ENCODE assay signal across 2 cellular contexts in the genomic region with DNA sequence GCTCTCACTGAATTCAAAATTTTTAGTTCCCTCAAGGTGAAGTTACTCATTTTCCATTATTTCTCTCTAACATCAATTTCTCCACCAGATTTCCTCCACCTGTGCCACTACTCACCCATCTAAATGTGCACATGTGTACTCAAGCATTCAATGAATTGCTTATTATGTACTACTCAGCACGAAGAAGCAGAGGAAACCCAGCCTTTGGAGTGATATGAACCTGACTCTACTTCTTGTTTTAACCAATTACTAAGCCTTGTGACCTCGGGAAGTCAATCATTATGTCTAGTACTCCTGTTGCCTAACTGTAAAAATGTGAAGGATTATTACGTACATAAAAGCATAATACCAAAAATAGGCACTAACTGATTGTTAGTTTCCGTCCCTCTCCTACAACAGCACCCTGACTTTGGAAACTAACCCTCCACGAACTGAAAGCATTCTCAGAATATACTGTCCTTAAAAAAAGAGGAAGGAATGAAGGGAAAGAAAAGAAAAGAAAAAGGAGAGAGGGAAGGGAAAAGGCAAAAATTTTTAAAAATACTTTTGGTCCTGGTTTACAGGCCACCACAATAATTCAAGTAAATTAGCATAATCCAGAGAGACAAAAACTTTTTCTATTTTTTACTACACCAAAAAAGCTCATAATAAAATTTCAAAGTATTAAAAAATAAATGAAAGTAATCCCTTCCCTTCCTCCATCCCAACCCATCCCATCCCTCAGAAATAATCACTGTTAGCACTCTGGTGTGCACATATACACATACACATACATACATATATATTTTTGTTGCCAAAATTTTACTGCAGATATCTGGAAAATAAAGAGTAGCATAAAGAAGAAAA.
TF ChIP-seq lines count a peak whose summit lies in the region.

No MANE protein-coding gene starts in this region.

TF ChIP-seq in GM12891, 5 proteins besides CTCF, POLR2A, EP300 and RAD21 (continued from another document):
- TF ChIP-seq POU2F2 (IDR thresholded peaks at IDR 0.05; ENCODE audit: low read depth, low read length): no peak
- TF ChIP-seq POLR2AphosphoS5 (IDR thresholded peaks at IDR 0.05; ENCODE audit: low read depth, low read length): no peak

TF ChIP-seq in GM12878, 131 proteins besides CTCF, POLR2A, EP300 and RAD21 (continued from another document and continues in another):
- TF ChIP-seq HDGF (IDR thresholded peaks at IDR 0.05) (no peak), BACH1 (IDR thresholded peaks at IDR 0.05; ENCODE audit: borderline replicate concordance) (no peak; the same call in 1 of the 2 replicates), TCF3 (IDR thresholded peaks at IDR 0.05; ENCODE audit: borderline replicate concordance, insufficient read depth, low read depth, low read length) (no peak), CREB1 (IDR thresholded peaks at IDR 0.05; ENCODE audit: low read depth) (peak; percentile 32; the same call in 1 of the 2 replicates), SUZ12 (IDR thresholded peaks at IDR 0.05; ENCODE audit: unreplicated experiment) (no peak), NFIC (IDR thresholded peaks at IDR 0.05; ENCODE audit: low read depth, low read length) (peak; percentile 71), GATAD2B (conservative IDR thresholded peaks at IDR 0.05; ENCODE audit: low read depth) (no peak), SMAD5 (IDR thresholded peaks at IDR 0.05; ENCODE audit: low read depth) (no peak), FOXK2 (IDR thresholded peaks at IDR 0.05) (no peak), ZNF24 (IDR thresholded peaks at IDR 0.05) (peak; percentile 77), CHD2 (IDR thresholded peaks at IDR 0.05; ENCODE audit: borderline replicate concordance, low read depth, low read length) (no peak), STAT1 (conservative IDR thresholded peaks at IDR 0.05) (no peak), BRCA1 (IDR thresholded peaks at IDR 0.05; ENCODE audit: low read depth, low read length) (no peak), SIX5 (IDR thresholded peaks at IDR 0.05; ENCODE audit: low read depth, low read length, severe bottlenecking) (no peak), BMI1 (IDR thresholded peaks at IDR 0.05; ENCODE audit: borderline replicate concordance) (no peak), NRF1 (conservative IDR thresholded peaks at IDR 0.05; ENCODE audit: low read depth, low read length) (no peak), RCOR1 (conservative IDR thresholded peaks at IDR 0.05; ENCODE audit: low read depth, low read length) (no peak), CBX5 (IDR thresholded peaks at IDR 0.05; ENCODE audit: low read depth) (no peak), TARDBP (IDR thresholded peaks at IDR 0.05; ENCODE audit: borderline replicate concordance) (no peak), JUND (IDR thresholded peaks at IDR 0.05; ENCODE audit: low read depth, low read length) (no peak)
- TF ChIP-seq, protein P1, sequence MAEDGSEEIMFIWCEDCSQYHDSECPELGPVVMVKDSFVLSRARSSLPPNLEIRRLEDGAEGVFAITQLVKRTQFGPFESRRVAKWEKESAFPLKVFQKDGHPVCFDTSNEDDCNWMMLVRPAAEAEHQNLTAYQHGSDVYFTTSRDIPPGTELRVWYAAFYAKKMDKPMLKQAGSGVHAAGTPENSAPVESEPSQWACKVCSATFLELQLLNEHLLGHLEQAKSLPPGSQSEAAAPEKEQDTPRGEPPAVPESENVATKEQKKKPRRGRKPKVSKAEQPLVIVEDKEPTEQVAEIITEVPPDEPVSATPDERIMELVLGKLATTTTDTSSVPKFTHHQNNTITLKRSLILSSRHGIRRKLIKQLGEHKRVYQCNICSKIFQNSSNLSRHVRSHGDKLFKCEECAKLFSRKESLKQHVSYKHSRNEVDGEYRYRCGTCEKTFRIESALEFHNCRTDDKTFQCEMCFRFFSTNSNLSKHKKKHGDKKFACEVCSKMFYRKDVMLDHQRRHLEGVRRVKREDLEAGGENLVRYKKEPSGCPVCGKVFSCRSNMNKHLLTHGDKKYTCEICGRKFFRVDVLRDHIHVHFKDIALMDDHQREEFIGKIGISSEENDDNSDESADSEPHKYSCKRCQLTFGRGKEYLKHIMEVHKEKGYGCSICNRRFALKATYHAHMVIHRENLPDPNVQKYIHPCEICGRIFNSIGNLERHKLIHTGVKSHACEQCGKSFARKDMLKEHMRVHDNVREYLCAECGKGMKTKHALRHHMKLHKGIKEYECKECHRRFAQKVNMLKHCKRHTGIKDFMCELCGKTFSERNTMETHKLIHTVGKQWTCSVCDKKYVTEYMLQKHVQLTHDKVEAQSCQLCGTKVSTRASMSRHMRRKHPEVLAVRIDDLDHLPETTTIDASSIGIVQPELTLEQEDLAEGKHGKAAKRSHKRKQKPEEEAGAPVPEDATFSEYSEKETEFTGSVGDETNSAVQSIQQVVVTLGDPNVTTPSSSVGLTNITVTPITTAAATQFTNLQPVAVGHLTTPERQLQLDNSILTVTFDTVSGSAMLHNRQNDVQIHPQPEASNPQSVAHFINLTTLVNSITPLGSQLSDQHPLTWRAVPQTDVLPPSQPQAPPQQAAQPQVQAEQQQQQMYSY (CRISPR knock-in tag; IDR thresholded peaks at IDR 0.05): no peak
- TF ChIP-seq, protein P2, sequence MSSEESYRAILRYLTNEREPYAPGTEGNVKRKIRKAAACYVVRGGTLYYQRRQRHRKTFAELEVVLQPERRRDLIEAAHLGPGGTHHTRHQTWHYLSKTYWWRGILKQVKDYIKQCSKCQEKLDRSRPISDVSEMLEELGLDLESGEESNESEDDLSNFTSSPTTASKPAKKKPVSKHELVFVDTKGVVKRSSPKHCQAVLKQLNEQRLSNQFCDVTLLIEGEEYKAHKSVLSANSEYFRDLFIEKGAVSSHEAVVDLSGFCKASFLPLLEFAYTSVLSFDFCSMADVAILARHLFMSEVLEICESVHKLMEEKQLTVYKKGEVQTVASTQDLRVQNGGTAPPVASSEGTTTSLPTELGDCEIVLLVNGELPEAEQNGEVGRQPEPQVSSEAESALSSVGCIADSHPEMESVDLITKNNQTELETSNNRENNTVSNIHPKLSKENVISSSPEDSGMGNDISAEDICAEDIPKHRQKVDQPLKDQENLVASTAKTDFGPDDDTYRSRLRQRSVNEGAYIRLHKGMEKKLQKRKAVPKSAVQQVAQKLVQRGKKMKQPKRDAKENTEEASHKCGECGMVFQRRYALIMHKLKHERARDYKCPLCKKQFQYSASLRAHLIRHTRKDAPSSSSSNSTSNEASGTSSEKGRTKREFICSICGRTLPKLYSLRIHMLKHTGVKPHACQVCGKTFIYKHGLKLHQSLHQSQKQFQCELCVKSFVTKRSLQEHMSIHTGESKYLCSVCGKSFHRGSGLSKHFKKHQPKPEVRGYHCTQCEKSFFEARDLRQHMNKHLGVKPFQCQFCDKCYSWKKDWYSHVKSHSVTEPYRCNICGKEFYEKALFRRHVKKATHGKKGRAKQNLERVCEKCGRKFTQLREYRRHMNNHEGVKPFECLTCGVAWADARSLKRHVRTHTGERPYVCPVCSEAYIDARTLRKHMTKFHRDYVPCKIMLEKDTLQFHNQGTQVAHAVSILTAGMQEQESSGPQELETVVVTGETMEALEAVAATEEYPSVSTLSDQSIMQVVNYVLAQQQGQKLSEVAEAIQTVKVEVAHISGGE (CRISPR knock-in tag; IDR thresholded peaks at IDR 0.05): no peak
- TF ChIP-seq, protein P3, sequence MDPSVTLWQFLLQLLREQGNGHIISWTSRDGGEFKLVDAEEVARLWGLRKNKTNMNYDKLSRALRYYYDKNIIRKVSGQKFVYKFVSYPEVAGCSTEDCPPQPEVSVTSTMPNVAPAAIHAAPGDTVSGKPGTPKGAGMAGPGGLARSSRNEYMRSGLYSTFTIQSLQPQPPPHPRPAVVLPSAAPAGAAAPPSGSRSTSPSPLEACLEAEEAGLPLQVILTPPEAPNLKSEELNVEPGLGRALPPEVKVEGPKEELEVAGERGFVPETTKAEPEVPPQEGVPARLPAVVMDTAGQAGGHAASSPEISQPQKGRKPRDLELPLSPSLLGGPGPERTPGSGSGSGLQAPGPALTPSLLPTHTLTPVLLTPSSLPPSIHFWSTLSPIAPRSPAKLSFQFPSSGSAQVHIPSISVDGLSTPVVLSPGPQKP (IDR thresholded peaks at IDR 0.05; ENCODE audit: low read depth, low read length): no peak
- TF ChIP-seq, protein P4, sequence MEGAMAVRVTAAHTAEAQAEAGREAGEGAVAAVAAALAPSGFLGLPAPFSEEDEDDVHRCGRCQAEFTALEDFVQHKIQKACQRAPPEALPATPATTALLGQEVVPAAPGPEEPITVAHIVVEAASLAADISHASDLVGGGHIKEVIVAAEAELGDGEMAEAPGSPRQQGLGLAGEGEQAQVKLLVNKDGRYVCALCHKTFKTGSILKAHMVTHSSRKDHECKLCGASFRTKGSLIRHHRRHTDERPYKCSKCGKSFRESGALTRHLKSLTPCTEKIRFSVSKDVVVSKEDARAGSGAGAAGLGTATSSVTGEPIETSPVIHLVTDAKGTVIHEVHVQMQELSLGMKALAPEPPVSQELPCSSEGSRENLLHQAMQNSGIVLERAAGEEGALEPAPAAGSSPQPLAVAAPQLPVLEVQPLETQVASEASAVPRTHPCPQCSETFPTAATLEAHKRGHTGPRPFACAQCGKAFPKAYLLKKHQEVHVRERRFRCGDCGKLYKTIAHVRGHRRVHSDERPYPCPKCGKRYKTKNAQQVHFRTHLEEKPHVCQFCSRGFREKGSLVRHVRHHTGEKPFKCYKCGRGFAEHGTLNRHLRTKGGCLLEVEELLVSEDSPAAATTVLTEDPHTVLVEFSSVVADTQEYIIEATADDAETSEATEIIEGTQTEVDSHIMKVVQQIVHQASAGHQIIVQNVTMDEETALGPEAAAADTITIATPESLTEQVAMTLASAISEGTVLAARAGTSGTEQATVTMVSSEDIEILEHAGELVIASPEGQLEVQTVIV (IDR thresholded peaks at IDR 0.05; ENCODE audit: borderline replicate concordance, partially characterized antibody): no peak
- TF ChIP-seq, protein P5, sequence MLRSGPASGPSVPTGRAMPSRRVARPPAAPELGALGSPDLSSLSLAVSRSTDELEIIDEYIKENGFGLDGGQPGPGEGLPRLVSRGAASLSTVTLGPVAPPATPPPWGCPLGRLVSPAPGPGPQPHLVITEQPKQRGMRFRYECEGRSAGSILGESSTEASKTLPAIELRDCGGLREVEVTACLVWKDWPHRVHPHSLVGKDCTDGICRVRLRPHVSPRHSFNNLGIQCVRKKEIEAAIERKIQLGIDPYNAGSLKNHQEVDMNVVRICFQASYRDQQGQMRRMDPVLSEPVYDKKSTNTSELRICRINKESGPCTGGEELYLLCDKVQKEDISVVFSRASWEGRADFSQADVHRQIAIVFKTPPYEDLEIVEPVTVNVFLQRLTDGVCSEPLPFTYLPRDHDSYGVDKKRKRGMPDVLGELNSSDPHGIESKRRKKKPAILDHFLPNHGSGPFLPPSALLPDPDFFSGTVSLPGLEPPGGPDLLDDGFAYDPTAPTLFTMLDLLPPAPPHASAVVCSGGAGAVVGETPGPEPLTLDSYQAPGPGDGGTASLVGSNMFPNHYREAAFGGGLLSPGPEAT (IDR thresholded peaks at IDR 0.05; ENCODE audit: low read depth): peak; percentile 74
- TF ChIP-seq, protein P6, sequence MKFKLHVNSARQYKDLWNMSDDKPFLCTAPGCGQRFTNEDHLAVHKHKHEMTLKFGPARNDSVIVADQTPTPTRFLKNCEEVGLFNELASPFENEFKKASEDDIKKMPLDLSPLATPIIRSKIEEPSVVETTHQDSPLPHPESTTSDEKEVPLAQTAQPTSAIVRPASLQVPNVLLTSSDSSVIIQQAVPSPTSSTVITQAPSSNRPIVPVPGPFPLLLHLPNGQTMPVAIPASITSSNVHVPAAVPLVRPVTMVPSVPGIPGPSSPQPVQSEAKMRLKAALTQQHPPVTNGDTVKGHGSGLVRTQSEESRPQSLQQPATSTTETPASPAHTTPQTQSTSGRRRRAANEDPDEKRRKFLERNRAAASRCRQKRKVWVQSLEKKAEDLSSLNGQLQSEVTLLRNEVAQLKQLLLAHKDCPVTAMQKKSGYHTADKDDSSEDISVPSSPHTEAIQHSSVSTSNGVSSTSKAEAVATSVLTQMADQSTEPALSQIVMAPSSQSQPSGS (IDR thresholded peaks at IDR 0.05; ENCODE audit: low read length): no peak
- TF ChIP-seq, protein P7, sequence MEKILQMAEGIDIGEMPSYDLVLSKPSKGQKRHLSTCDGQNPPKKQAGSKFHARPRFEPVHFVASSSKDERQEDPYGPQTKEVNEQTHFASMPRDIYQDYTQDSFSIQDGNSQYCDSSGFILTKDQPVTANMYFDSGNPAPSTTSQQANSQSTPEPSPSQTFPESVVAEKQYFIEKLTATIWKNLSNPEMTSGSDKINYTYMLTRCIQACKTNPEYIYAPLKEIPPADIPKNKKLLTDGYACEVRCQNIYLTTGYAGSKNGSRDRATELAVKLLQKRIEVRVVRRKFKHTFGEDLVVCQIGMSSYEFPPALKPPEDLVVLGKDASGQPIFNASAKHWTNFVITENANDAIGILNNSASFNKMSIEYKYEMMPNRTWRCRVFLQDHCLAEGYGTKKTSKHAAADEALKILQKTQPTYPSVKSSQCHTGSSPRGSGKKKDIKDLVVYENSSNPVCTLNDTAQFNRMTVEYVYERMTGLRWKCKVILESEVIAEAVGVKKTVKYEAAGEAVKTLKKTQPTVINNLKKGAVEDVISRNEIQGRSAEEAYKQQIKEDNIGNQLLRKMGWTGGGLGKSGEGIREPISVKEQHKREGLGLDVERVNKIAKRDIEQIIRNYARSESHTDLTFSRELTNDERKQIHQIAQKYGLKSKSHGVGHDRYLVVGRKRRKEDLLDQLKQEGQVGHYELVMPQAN (conservative IDR thresholded peaks at IDR 0.05): no peak
- TF ChIP-seq, protein P8, sequence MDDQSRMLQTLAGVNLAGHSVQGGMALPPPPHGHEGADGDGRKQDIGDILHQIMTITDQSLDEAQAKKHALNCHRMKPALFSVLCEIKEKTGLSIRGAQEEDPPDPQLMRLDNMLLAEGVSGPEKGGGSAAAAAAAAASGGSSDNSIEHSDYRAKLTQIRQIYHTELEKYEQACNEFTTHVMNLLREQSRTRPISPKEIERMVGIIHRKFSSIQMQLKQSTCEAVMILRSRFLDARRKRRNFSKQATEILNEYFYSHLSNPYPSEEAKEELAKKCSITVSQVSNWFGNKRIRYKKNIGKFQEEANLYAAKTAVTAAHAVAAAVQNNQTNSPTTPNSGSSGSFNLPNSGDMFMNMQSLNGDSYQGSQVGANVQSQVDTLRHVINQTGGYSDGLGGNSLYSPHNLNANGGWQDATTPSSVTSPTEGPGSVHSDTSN (IDR thresholded peaks at IDR 0.05; ENCODE audit: insufficient replicate concordance, low read depth, low read length): peak; percentile 41
